Comparison of ENCODE assay signal across 4 cellular contexts in the genomic region with DNA sequence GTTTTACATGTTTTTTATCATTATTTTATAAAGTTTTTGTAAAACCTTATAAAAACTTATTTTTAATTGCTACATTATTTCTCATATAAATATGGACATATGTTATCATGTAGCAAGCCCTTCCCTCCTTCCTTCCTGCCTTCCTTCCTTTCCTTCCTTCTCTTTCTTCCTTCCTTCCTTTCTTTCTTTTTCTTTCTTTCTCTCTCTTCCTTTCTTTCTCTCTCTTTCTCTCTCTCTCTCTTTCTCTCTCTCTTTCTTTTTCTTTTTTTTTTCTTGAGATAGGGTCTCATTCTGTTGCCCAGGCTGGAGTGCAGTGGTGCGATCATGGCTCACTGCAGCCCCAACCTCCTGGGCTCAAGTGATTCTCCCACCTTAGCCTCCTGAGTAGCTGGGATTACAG.
DNase-seq lines count a peak whose midpoint lies in the region; FAIRE-seq and TF ChIP-seq lines count a peak whose summit lies in the region.
"Not testable (repeated sequence)": the region's sequence is repeated elsewhere in the genome, so short reads cannot be mapped to it uniquely, and the experiment has no call there.

No MANE protein-coding gene starts in this region.

- H3K79me2 ChIP-seq in DOHH2 (ENCODE audit: control insufficient read depth, low read length); KMS-11 (ENCODE audit: insufficient read depth, low read depth): not testable (repeated sequence)

- not testable (repeated sequence) for H3K9me2 ChIP-seq in DOHH2 (replicated peaks; ENCODE audit: control insufficient read depth, low read length)

- H3K27me3 ChIP-seq in DOHH2 (ENCODE audit: control insufficient read depth, low read length); KMS-11 (ENCODE audit: insufficient read depth, low read depth): not testable (repeated sequence)

- CTCF ChIA-PET in HEK293 (lab: Yijun Ruan, JAX): not testable (repeated sequence)

- H3K4me3 ChIP-seq in DOHH2 (ENCODE audit: low read length); HEK293 (ENCODE audit: low read depth, low read length); KMS-11 (IDR thresholded peaks at IDR 0.05; ENCODE audit: insufficient read depth, low read depth, low read length): not testable (repeated sequence)

- H3K36me3 ChIP-seq in DOHH2 (ENCODE audit: control insufficient read depth, low read length); HEK293 (ENCODE audit: control insufficient read depth in 2 of 2, insufficient read depth in 1 of 2, low read length in 2 of 2); KMS-11 (ENCODE audit: insufficient read depth): not testable (repeated sequence)

- peak; percentile 37 for FAIRE-seq in urothelium cell line (lab: Jason Lieb, UNC)

- not testable (repeated sequence) for DNase-seq in urothelium cell line (ENCODE audit: low spot score)

- H3F3A ChIP-seq in DOHH2 (ENCODE audit: control insufficient read depth, insufficient read depth): 0 out of 2 replicates have a peak, but pooled peaks cover 13% of the 10 kb centered on the region

- not testable (repeated sequence) for H4K20me1 ChIP-seq in DOHH2 (ENCODE audit: control insufficient read depth, insufficient read depth, low read depth, low read length); KMS-11 (ENCODE audit: insufficient read depth)

- not testable (repeated sequence) for H3K9ac ChIP-seq in KMS-11

- POLR2A ChIA-PET in HEK293 (lab: Yijun Ruan, JAX): not testable (repeated sequence)

- TF ChIP-seq CTCF in DOHH2 (IDR thresholded peaks at IDR 0.05; ENCODE audit: low read depth, low read length, poor library complexity, severe bottlenecking); HEK293 (tag by site-specific recombination; IDR thresholded peaks at IDR 0.05); KMS-11 (conservative IDR thresholded peaks at IDR 0.05; ENCODE audit: low read depth, low read length): not testable (repeated sequence)

- not testable (repeated sequence) for H2AFZ ChIP-seq in KMS-11 (ENCODE audit: low read depth)

- H3K4me2 ChIP-seq in DOHH2 (ENCODE audit: low read length): 0 out of 2 replicates have a peak overlapping the region, but pooled peaks have one; percentile 16
- H3K4me2 ChIP-seq in KMS-11: peak overlapping the region; percentile 9; the same call in 1 of the 2 replicates

- not testable (repeated sequence) for H3K27ac ChIP-seq in DOHH2 (ENCODE audit: low read depth, low read length); HEK293 (ENCODE audit: extremely low read depth, low read depth, low read length); KMS-11

- H3K4me1 ChIP-seq in DOHH2 (ENCODE audit: control insufficient read depth, low read length) (peaks cover 36% of the 10 kb centered on the region), KMS-11 (ENCODE audit: low read depth, poor library complexity, severe bottlenecking) (peaks cover 46% of the 10 kb centered on the region)
- H3K4me1 ChIP-seq in HEK293 (ENCODE audit: control insufficient read depth, insufficient read depth, low read length): not testable (repeated sequence)

- not testable (repeated sequence) for H3K9me3 ChIP-seq in DOHH2 (ENCODE audit: control insufficient read depth, insufficient read depth, low read length); HEK293 (ENCODE audit: control insufficient read depth, insufficient read depth, low read depth, low read length)

TF ChIP-seq in HEK293, 187 proteins besides CTCF, POLR2A, EP300 and RAD21:
- TF ChIP-seq ZNF596 (tag by site-specific recombination; IDR thresholded peaks at IDR 0.05): peak; percentile 67
- peak; percentile 51 for TF ChIP-seq ZNF366 (tag by site-specific recombination; conservative IDR thresholded peaks at IDR 0.05)
- peak; percentile 44; the same call in 1 of the 2 replicates for TF ChIP-seq PRDM1 (tag by site-specific recombination; IDR thresholded peaks at IDR 0.05)
